ENCODE assay signal across 17 cellular contexts in the genomic region with DNA sequence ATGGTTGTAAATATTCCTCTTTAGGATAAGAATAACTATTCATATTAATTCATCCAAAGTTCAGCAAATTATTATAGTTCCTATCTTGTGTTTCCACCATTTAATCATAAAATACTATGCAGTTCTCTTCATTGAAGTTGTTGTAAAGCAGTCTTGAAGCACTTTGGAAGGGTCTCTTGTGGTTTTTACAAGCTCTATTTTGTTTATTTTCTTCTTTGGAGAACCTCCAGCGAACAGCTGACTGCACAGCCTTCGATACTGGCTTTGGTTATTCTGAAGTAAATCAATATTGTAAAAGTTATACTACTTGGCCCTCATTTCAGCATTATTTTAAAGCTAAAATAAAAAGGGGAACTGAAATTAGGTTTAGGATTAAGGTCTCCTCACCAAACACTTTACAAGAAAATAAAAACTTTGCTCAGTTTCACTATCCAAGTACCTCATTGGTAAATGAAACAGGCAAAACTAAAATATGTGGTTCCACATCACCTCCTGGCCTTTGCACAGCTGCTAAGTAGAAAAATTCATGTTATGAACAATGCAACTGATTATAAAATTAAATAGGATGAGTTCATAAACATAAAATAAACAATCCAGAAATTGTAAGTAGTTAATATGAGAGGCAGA.
DNase-seq lines count a peak whose midpoint lies in the region; ATAC-seq and TF ChIP-seq lines count a peak whose summit lies in the region.
"Had no signal": no experiment of that assay in that cellular context is flagged by ENCODE, and none has a peak within 500 bp of the region (broad histone marks: within the 10 kb centered on the region; RNA-seq: fewer than 3 reads in every experiment).

No MANE protein-coding gene starts in this region.

- H3K36me3 ChIP-seq in SJCRH30 (no peaks in the 10 kb centered on the region), esophagus muscularis mucosa (no peaks in the 10 kb centered on the region)
- H3K36me3 ChIP-seq: ascending aorta, heart right ventricle, WERI-Rb-1 had no signal

- DNase-seq in SJCRH30 (peak; percentile 9 to 67), esophagus muscularis mucosa (ENCODE audit: extremely low spot score) (no peak), GM03348 (ENCODE audit: low spot score) (no peak)
- no peak for DNase-seq in stimulated activated CD4-positive, alpha-beta T cell treated with anti-CD3 and anti-CD28 coated beads, Interleukin-4, amount 100 ng/mL, for 4 hours
- no peak for DNase-seq in activated T-cell treated with anti-CD3 and anti-CD28 coated beads, Interleukin-2, amount 50 U/mL, for 48 hours
- DNase-seq: activated T-cell treated with anti-CD3 and anti-CD28 coated beads for 4 hours; CD4-positive, CD25-positive, alpha-beta regulatory T cell; GDM1; heart right ventricle; NCI-H1694; WERI-Rb-1 had no signal

- TF ChIP-seq POLR2A in esophagus muscularis mucosa (IDR thresholded peaks at IDR 0.05; ENCODE audit: low read depth): no peak

- H3K27ac ChIP-seq in SJCRH30 (peak overlapping the region; percentile 65), esophagus muscularis mucosa (replicated peaks in 1 of 4) (no peak overlapping the region)
- H3K27ac ChIP-seq: ascending aorta, heart right ventricle, WERI-Rb-1 had no signal

- 68% methylated on average over 2 of the region's 2 CpGs for WGBS in esophagus muscularis mucosa

- no peak for TF ChIP-seq EP300 in esophagus muscularis mucosa (IDR thresholded peaks at IDR 0.05)

- H3K27me3 ChIP-seq in SJCRH30: no peaks in the 10 kb centered on the region
- no peaks in the 10 kb centered on the region for H3K27me3 ChIP-seq in esophagus muscularis mucosa
- H3K27me3 ChIP-seq: ascending aorta, heart right ventricle had no signal

- H3K4me3 ChIP-seq in SJCRH30 (peak overlapping the region; percentile 44), esophagus muscularis mucosa (no peak overlapping the region)
- H3K4me3 ChIP-seq: ascending aorta, heart right ventricle, lung had no signal

- peaks cover 11% of the 10 kb centered on the region for H3K4me1 ChIP-seq in SJCRH30
- H3K4me1 ChIP-seq in esophagus muscularis mucosa: no peaks in the 10 kb centered on the region
- H3K4me1 ChIP-seq: ascending aorta, heart right ventricle had no signal

- no peak for TF ChIP-seq CTCF in esophagus muscularis mucosa (IDR thresholded peaks at IDR 0.05)

- H3K9me3 ChIP-seq in SJCRH30 (replicated peaks) (no peaks in the 10 kb centered on the region), esophagus muscularis mucosa (no peaks in the 10 kb centered on the region)
- H3K9me3 ChIP-seq: ascending aorta, heart right ventricle had no signal

- ATAC-seq in GM18907 (IDR thresholded peaks at IDR 0.05; ENCODE audit: unreplicated experiment) (peak; percentile 95), GM21576 (IDR thresholded peaks at IDR 0.05; ENCODE audit: unreplicated experiment) (peak; percentile 89), HG03139 (IDR thresholded peaks at IDR 0.05; ENCODE audit: unreplicated experiment) (peak; percentile 87)
- ATAC-seq: heart right ventricle; stimulated activated effector memory CD8-positive, alpha-beta T cell treated with anti-CD3 and anti-CD28 coated beads, Interleukin-12 subunit alpha, Interleukin-12 subunit beta, amount 100 ng/mL, for 72 hours had no signal

- intact Hi-C loops in esophagus muscularis mucosa (cut with DNase I): no loop called here

Comparison
In these comparisons a context has a peak if more than half of its experiments do, and no peak if none do; other contexts are left out.
1. DNase-seq: peak in SJCRH30 (2 of 2); none in esophagus muscularis mucosa (single experiment), stimulated activated CD4-positive, alpha-beta T cell treated with anti-CD3 and anti-CD28 coated beads, Interleukin-4, amount 100 ng/mL, for 4 hours (0 of 2), GM03348 (single experiment) and activated T-cell treated with anti-CD3 and anti-CD28 coated beads, Interleukin-2, amount 50 U/mL, for 48 hours (0 of 2).
2. Peak in every context shown above with its lines, with median percentiles within 50 percentile points of each other: ATAC-seq.